22 cellular contexts compared by ENCODE assay signal in genomic region chr5:141812512-141812911, GRCh38.
"Had no signal": no experiment of that assay in that cellular context is flagged by ENCODE, and none has a peak within 500 bp of the region (broad histone marks: within the 10 kb centered on the region; RNA-seq: fewer than 3 reads in every experiment).

No MANE protein-coding gene starts in this region.

- H3K27me3 ChIP-seq: adrenal gland, right lobe of liver had no signal

- H3K27ac ChIP-seq: right lobe of liver, skin epidermis, tibial artery had no signal

- H3K4me1 Mint-ChIP-seq: activated CD4-positive, alpha-beta T cell treated with anti-CD3 and anti-CD28 coated beads, Interleukin-2, amount 10 ng/mL, durations not matched to agents 7 days and 5 days; immature natural killer cell had no signal

- H3K9me3 ChIP-seq: adrenal gland, heart right ventricle, right lobe of liver, tibial artery had no signal

- ATAC-seq: activated CD8-positive, alpha-beta memory T cell treated with anti-CD3 and anti-CD28 coated beads, Interleukin-2, amount 10 ng/mL, durations not matched to agents 7 days and 5 days; activated CD8-positive, alpha-beta T cell treated with anti-CD3 and anti-CD28 coated beads for 36 hours; heart right ventricle; left lobe of liver; naive thymus-derived CD4-positive, alpha-beta T cell; right lobe of liver; stimulated activated naive CD8-positive, alpha-beta T cell treated with anti-CD3 and anti-CD28 coated beads, Interleukin-15, amount 100 ng/mL, for 72 hours; T-helper 17 cell had no signal

- H3K27ac Mint-ChIP-seq: activated CD4-positive, alpha-beta T cell treated with anti-CD3 and anti-CD28 coated beads, Interleukin-2, amount 10 ng/mL, durations not matched to agents 7 days and 5 days; activated CD8-positive, alpha-beta memory T cell treated with anti-CD3 and anti-CD28 coated beads, Interleukin-2, amount 10 ng/mL, durations not matched to agents 7 days and 5 days; activated CD8-positive, alpha-beta T cell treated with anti-CD3 and anti-CD28 coated beads for 36 hours; activated naive CD4-positive, alpha-beta T cell treated with anti-CD3 and anti-CD28 coated beads, Interleukin-2, amount 50 U/mL, for 24 hours; activated T-helper 1 cell treated with anti-CD3 and anti-CD28 coated beads, Interleukin-12 subunit alpha, Interleukin-12 subunit beta, Interleukin-2, Interleukin-4 antibody, amounts not matched to agents 30 ng/mL and 10 ng/mL and 1 ng/mL, durations not matched to agents 14 hours and 24 hours and 36 hours; immature natural killer cell; naive thymus-derived CD4-positive, alpha-beta T cell; stimulated activated naive CD8-positive, alpha-beta T cell treated with anti-CD3 and anti-CD28 coated beads, Interleukin-15, amount 100 ng/mL, for 72 hours; T-helper 17 cell had no signal

- H3K36me3 ChIP-seq: adrenal gland, heart right ventricle, right lobe of liver, tibial artery had no signal

- H3K9me3 Mint-ChIP-seq: activated CD4-positive, alpha-beta T cell treated with anti-CD3 and anti-CD28 coated beads, Interleukin-2, amount 10 ng/mL, durations not matched to agents 7 days and 5 days; activated CD8-positive, alpha-beta T cell treated with anti-CD3 and anti-CD28 coated beads for 36 hours; activated naive CD4-positive, alpha-beta T cell treated with anti-CD3 and anti-CD28 coated beads, Interleukin-2, amount 50 U/mL, for 24 hours; activated T-helper 1 cell treated with anti-CD3 and anti-CD28 coated beads, Interleukin-12 subunit alpha, Interleukin-12 subunit beta, Interleukin-2, Interleukin-4 antibody, amounts not matched to agents 30 ng/mL and 10 ng/mL and 1 ng/mL, durations not matched to agents 14 hours and 24 hours and 36 hours; naive thymus-derived CD4-positive, alpha-beta T cell; stimulated activated naive CD8-positive, alpha-beta T cell treated with anti-CD3 and anti-CD28 coated beads, Interleukin-15, amount 100 ng/mL, for 72 hours had no signal

- H3K36me3 Mint-ChIP-seq: activated CD8-positive, alpha-beta memory T cell treated with anti-CD3 and anti-CD28 coated beads, Interleukin-2, amount 10 ng/mL, durations not matched to agents 7 days and 5 days; activated naive CD4-positive, alpha-beta T cell treated with anti-CD3 and anti-CD28 coated beads, Interleukin-2, amount 50 U/mL, for 24 hours; immature natural killer cell; naive thymus-derived CD4-positive, alpha-beta T cell had no signal

- H3K4me1 ChIP-seq: adrenal gland, right lobe of liver had no signal

- H3K4me3 Mint-ChIP-seq: activated CD4-positive, alpha-beta T cell treated with anti-CD3 and anti-CD28 coated beads, Interleukin-2, amount 10 ng/mL, durations not matched to agents 7 days and 5 days; activated CD8-positive, alpha-beta memory T cell treated with anti-CD3 and anti-CD28 coated beads, Interleukin-2, amount 10 ng/mL, durations not matched to agents 7 days and 5 days; activated CD8-positive, alpha-beta T cell treated with anti-CD3 and anti-CD28 coated beads for 36 hours; activated naive CD4-positive, alpha-beta T cell treated with anti-CD3 and anti-CD28 coated beads, Interleukin-2, amount 50 U/mL, for 24 hours; activated T-helper 1 cell treated with anti-CD3 and anti-CD28 coated beads, Interleukin-12 subunit alpha, Interleukin-12 subunit beta, Interleukin-2, Interleukin-4 antibody, amounts not matched to agents 30 ng/mL and 10 ng/mL and 1 ng/mL, durations not matched to agents 14 hours and 24 hours and 36 hours; immature natural killer cell; naive thymus-derived CD4-positive, alpha-beta T cell; stimulated activated naive CD8-positive, alpha-beta T cell treated with anti-CD3 and anti-CD28 coated beads, Interleukin-15, amount 100 ng/mL, for 72 hours; T-helper 17 cell had no signal

- H3K4me3 ChIP-seq: adrenal gland, heart right ventricle, lung, right lobe of liver, skin epidermis had no signal

- DNase-seq: activated CD4-positive, alpha-beta T cell treated with anti-CD3 and anti-CD28 coated beads, Interleukin-2, amount 10 ng/mL, durations not matched to agents 7 days and 5 days; activated CD8-positive, alpha-beta memory T cell treated with anti-CD3 and anti-CD28 coated beads, Interleukin-2, amount 10 ng/mL, durations not matched to agents 7 days and 5 days; activated CD8-positive, alpha-beta T cell treated with anti-CD3 and anti-CD28 coated beads for 36 hours; activated gamma-delta T cell; activated T-cell treated with anti-CD3 and anti-CD28 coated beads for 4 hours; effector CD4-positive, alpha-beta T cell; foreskin fibroblast; heart right ventricle; immature natural killer cell; naive thymus-derived CD4-positive, alpha-beta T cell; right lobe of liver; stimulated activated CD4-positive, alpha-beta T cell treated with anti-CD3 and anti-CD28 coated beads, Interleukin-1b, Interleukin-23, amount 100 ng/mL, for 48 hours; stimulated activated naive CD8-positive, alpha-beta T cell treated with anti-CD3 and anti-CD28 coated beads, Interleukin-15, amount 100 ng/mL, for 72 hours; SW 1271; T-helper 17 cell; tibial artery had no signal
